8 cellular contexts compared by ENCODE assay signal in genomic region chr19:10085641-10086031, GRCh38. TPM values are rescaled to one million over a fixed set of nuclear protein-coding genes. Genes with fewer than 3 reads are reported as not detected.
DNase-seq lines count a peak whose midpoint lies in the region; ATAC-seq, FAIRE-seq and TF ChIP-seq lines count a peak whose summit lies in the region.

No MANE protein-coding gene starts in this region.

- H3K4me3 ChIP-seq in SJSA1 (peak overlapping the region; percentile 90), prostate gland (peak overlapping the region; percentile 70 to 96)

- ATAC-seq in GM18511 (IDR thresholded peaks at IDR 0.05; ENCODE audit: unreplicated experiment) = no peak

- WGBS in prostate gland = 18% methylated on average over 14 of the region's 14 CpGs

- 0 out of 2 replicates have a peak, but pooled peaks cover 10% of the 10 kb centered on the region for H3K4me1 ChIP-seq in SJSA1 (replicated peaks)
- no peaks in the 10 kb centered on the region for H3K4me1 ChIP-seq in prostate gland (replicated peaks)

- peak; percentile 18 for FAIRE-seq in GM18507 (lab: Jason Lieb, UNC)

- no peak for DNase-seq in GM18507 (ENCODE audit: extremely low spot score, insufficient read length, low read depth)
- no peak for DNase-seq in SJSA1 (ENCODE audit: low read depth in 1 of 2, low spot score in 2 of 2)
- peak; percentile 12 for DNase-seq in fibroblast of peridontal ligament (ENCODE audit: extremely low read depth)
- no peak for DNase-seq in prostate gland (ENCODE audit: low spot score)
- DNase-seq in iPS-NIHi7 (ENCODE audit: extremely low spot score) = no peak
- no peak for DNase-seq in ecto neural progenitor cell (ENCODE audit: low spot score)
- DNase-seq in NCI-H1105 treated with DMSO at 0.1 percent for 48 hours (lab: John Stamatoyannopoulos, UW) = no peak

- intact Hi-C loops in prostate gland (cut with DNase I) = no loop called here

- H3K9me3 ChIP-seq in SJSA1 (replicated peaks) = no peaks in the 10 kb centered on the region
- H3K9me3 ChIP-seq in prostate gland = no peaks in the 10 kb centered on the region

- TF ChIP-seq POLR2A in prostate gland (IDR thresholded peaks at IDR 0.05) = no peak

- H3K36me3 ChIP-seq in SJSA1 = peaks cover 13% of the 10 kb centered on the region
- no peaks in the 10 kb centered on the region for H3K36me3 ChIP-seq in prostate gland

- TF ChIP-seq CTCF in prostate gland (IDR thresholded peaks at IDR 0.05) = no peak

- H3K27ac ChIP-seq in SJSA1 (no peak overlapping the region), prostate gland (peak overlapping the region; percentile 85 to 92)

- H3K27me3 ChIP-seq in SJSA1 (replicated peaks) (no peaks in the 10 kb centered on the region), prostate gland (replicated peaks; ENCODE audit: insufficient read depth) (no peaks in the 10 kb centered on the region)

RNA-seq across cellular contexts. Expression of gene SHFL, which starts 0.5 kb away (rescaled TPM):
- total RNA-seq in SJSA1 (2014; rRNA removed; shearing (Covaris generic)) = 14.5 and 17.4 TPM in 2 replicates
- total RNA-seq in prostate gland = 10 to 100 TPM; 23.5 to 36.0 TPM

RNA-seq across cellular contexts. Expression of gene ANGPTL6, which starts 16.8 kb away (rescaled TPM):
- total RNA-seq in SJSA1 (2014; rRNA removed; shearing (Covaris generic)) = 0.11 TPM in 1 of 2 replicates, not detected in the other
- total RNA-seq in prostate gland = 1 to 10 TPM in 1 of 2 donors, not detected in 1; 2.4 TPM

RNA-seq across cellular contexts. Expression of gene PPAN, which starts 20.5 kb away (rescaled TPM):
- total RNA-seq in SJSA1 (2014; rRNA removed; shearing (Covaris generic)) = 28.0 and 31.4 TPM in 2 replicates
- 10 to 100 TPM; 27.6 to 47.2 TPM for total RNA-seq in prostate gland

RNA-seq across cellular contexts. Expression of gene P2RY11, which starts 25.9 kb away (rescaled TPM):
- total RNA-seq in SJSA1 (2014; rRNA removed; shearing (Covaris generic)) = 1.9 and 2.2 TPM in 2 replicates
- total RNA-seq in prostate gland = 10 to 100 TPM in 1 of 2 donors, 1 to 10 TPM in 1; 9.2 to 20.8 TPM

RNA-seq across cellular contexts. Expression of gene EIF3G, which starts 34.1 kb away (rescaled TPM):
- total RNA-seq in SJSA1 (2014; rRNA removed; shearing (Covaris generic)) = 295 and 346 TPM in 2 replicates
- total RNA-seq in prostate gland = 100 to 1,000 TPM; 264 to 300 TPM
